In genomic region chr6:77774457-77774856, GRCh38 we compare ENCODE assay signal across 22 cellular contexts.
"Had no signal": no experiment of that assay in that cellular context is flagged by ENCODE, and none has a peak within 500 bp of the region (broad histone marks: within the 10 kb centered on the region; RNA-seq: fewer than 3 reads in every experiment).

No MANE protein-coding gene starts in this region.

- H3K27me3 Mint-ChIP-seq: IgD-negative memory B cell had no signal

- H3K4me1 Mint-ChIP-seq: IgD-negative memory B cell had no signal

- H3K36me3 ChIP-seq: Peyer's patch, SJSA1 had no signal

- H3K36me3 Mint-ChIP-seq: IgD-negative memory B cell had no signal

- H3K4me3 ChIP-seq: PC-9, Peyer's patch, SJSA1, SK-N-MC had no signal

- H3K4me1 ChIP-seq: Peyer's patch, SJSA1 had no signal

- H2AFZ ChIP-seq: PC-9 had no signal

- H3K27ac ChIP-seq: HL-60, PC-9, Peyer's patch, SJSA1, SK-N-MC had no signal

- H3K4me2 ChIP-seq: PC-9 had no signal

- H3K4me3 Mint-ChIP-seq: IgD-negative memory B cell had no signal

- H3K9me3 ChIP-seq: Peyer's patch, SJSA1 had no signal

- H3K27ac Mint-ChIP-seq: IgD-negative memory B cell had no signal

- H3K27me3 ChIP-seq: Peyer's patch, SJSA1 had no signal

- DNase-seq: Karpas-422, KBM-7, MM.1S, NCI-H1092 treated with DMSO at 0.1 percent for 48 hours, NCI-H1436, NCI-H1694 treated with DMSO at 0.1 percent for 48 hours, NCI-H1930, NCI-H2081, NCI-H2107, NCI-H2227 treated with DMSO at 0.1 percent for 48 hours, NCI-H524, NCI-H526 treated with DMSO at 0.1 percent for 48 hours, NCI-H748 treated with DMSO at 0.1 percent for 48 hours, OCI-M1, PC-9, Peyer's patch, Right ventricle myocardium superior, SIG-M5 had no signal
